ENCODE assay signal across 1 cellular context in genomic region chr5:76715734-76716455, GRCh38.
TF ChIP-seq lines count a peak whose summit lies in the region.

TSS of gene F2R (plus strand) at chr5:76716126. CDS start at chr5:76716308, 182 bp downstream.

TF ChIP-seq in K562, 482 proteins besides CTCF, POLR2A, EP300 and RAD21 (continued from another document and continues in another):
- TF ChIP-seq MITF (IDR thresholded peaks at IDR 0.05), result no peak
- no peak for TF ChIP-seq HDAC6 (IDR thresholded peaks at IDR 0.05; ENCODE audit: low read depth, low read length)
- TF ChIP-seq MNT (conservative IDR thresholded peaks at IDR 0.05), result no peak
- no peak for TF ChIP-seq ATF1 (CRISPR knock-in tag; IDR thresholded peaks at IDR 0.05)
- TF ChIP-seq ATF1 (tag; IDR thresholded peaks at IDR 0.05), result no peak
- TF ChIP-seq PML (IDR thresholded peaks at IDR 0.05; ENCODE audit: low read length), result no peak
- TF ChIP-seq, protein P1, sequence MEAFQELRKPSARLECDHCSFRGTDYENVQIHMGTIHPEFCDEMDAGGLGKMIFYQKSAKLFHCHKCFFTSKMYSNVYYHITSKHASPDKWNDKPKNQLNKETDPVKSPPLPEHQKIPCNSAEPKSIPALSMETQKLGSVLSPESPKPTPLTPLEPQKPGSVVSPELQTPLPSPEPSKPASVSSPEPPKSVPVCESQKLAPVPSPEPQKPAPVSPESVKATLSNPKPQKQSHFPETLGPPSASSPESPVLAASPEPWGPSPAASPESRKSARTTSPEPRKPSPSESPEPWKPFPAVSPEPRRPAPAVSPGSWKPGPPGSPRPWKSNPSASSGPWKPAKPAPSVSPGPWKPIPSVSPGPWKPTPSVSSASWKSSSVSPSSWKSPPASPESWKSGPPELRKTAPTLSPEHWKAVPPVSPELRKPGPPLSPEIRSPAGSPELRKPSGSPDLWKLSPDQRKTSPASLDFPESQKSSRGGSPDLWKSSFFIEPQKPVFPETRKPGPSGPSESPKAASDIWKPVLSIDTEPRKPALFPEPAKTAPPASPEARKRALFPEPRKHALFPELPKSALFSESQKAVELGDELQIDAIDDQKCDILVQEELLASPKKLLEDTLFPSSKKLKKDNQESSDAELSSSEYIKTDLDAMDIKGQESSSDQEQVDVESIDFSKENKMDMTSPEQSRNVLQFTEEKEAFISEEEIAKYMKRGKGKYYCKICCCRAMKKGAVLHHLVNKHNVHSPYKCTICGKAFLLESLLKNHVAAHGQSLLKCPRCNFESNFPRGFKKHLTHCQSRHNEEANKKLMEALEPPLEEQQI (IDR thresholded peaks at IDR 0.05), result no peak
- no peak for TF ChIP-seq ZNF347 (CRISPR knock-in tag; IDR thresholded peaks at IDR 0.05; ENCODE audit: low read depth)
- no peak; the same call in 1 of the 2 replicates for TF ChIP-seq CBX1 (IDR thresholded peaks at IDR 0.05; ENCODE audit: low read depth)
- no peak for TF ChIP-seq ZC3H11A (IDR thresholded peaks at IDR 0.05; ENCODE audit: low read depth, low read length)
- TF ChIP-seq HMG20B (CRISPR knock-in tag; IDR thresholded peaks at IDR 0.05), result no peak
- no peak for TF ChIP-seq ZNF384 (IDR thresholded peaks at IDR 0.05; ENCODE audit: low read depth, low read length)
- no peak for TF ChIP-seq PHTF2 (CRISPR knock-in tag; IDR thresholded peaks at IDR 0.05)
- TF ChIP-seq, protein P2, sequence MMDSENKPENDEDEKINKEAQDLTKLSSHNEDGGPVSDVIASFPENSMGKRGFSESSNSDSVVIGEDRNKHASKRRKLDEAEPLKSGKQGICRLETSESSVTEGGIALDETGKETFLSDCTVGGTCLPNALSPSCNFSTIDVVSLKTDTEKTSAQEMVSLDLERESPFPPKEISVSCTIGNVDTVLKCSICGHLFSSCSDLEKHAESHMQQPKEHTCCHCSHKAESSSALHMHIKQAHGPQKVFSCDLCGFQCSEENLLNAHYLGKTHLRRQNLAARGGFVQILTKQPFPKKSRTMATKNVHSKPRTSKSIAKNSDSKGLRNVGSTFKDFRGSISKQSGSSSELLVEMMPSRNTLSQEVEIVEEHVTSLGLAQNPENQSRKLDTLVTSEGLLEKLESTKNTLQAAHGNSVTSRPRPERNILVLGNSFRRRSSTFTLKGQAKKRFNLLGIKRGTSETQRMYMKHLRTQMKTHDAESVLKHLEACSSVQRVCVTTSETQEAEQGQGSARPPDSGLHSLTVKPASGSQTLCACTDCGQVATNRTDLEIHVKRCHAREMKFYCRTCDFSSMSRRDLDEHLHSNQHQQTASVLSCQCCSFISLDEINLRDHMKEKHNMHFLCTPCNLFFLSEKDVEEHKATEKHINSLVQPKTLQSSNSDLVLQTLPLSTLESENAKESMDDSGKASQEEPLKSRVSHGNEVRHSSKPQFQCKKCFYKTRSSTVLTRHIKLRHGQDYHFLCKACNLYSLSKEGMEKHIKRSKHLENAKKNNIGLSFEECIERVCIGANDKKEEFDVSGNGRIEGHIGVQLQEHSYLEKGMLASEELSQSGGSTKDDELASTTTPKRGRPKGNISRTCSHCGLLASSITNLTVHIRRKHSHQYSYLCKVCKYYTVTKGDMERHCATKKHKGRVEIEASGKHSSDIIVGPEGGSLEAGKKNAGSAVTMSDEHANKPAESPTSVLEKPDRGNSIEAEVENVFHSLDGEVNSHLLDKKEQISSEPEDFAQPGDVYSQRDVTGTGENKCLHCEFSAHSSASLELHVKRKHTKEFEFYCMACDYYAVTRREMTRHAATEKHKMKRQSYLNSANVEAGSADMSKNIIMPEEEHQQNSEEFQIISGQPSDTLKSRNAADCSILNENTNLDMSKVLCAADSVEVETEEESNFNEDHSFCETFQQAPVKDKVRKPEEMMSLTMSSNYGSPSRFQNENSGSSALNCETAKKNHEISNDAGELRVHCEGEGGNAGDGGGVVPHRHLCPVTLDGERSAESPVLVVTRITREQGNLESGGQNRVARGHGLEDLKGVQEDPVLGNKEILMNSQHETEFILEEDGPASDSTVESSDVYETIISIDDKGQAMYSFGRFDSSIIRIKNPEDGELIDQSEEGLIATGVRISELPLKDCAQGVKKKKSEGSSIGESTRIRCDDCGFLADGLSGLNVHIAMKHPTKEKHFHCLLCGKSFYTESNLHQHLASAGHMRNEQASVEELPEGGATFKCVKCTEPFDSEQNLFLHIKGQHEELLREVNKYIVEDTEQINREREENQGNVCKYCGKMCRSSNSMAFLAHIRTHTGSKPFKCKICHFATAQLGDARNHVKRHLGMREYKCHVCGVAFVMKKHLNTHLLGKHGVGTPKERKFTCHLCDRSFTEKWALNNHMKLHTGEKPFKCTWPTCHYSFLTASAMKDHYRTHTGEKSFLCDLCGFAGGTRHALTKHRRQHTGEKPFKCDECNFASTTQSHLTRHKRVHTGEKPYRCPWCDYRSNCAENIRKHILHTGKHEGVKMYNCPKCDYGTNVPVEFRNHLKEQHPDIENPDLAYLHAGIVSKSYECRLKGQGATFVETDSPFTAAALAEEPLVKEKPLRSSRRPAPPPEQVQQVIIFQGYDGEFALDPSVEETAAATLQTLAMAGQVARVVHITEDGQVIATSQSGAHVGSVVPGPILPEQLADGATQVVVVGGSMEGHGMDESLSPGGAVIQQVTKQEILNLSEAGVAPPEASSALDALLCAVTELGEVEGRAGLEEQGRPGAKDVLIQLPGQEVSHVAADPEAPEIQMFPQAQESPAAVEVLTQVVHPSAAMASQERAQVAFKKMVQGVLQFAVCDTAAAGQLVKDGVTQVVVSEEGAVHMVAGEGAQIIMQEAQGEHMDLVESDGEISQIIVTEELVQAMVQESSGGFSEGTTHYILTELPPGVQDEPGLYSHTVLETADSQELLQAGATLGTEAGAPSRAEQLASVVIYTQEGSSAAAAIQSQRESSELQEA (IDR thresholded peaks at IDR 0.05; ENCODE audit: low read depth), result no peak
- no peak for TF ChIP-seq MCM2 (IDR thresholded peaks at IDR 0.05; ENCODE audit: low read depth)
- TF ChIP-seq XRCC3 (IDR thresholded peaks at IDR 0.05), result no peak
- peak; percentile 73 for TF ChIP-seq TAF1 (IDR thresholded peaks at IDR 0.05; ENCODE audit: control insufficient read depth, extremely low read depth, insufficient read depth, low read length, severe bottlenecking)
- no peak for TF ChIP-seq ZNF778 (CRISPR knock-in tag; IDR thresholded peaks at IDR 0.05)
- no peak for TF ChIP-seq ARNT (IDR thresholded peaks at IDR 0.05)
- TF ChIP-seq ZNF212 (CRISPR knock-in tag; IDR thresholded peaks at IDR 0.05), result no peak
- TF ChIP-seq CEBPG (CRISPR knock-in tag; IDR thresholded peaks at IDR 0.05), result no peak
- TF ChIP-seq CEBPG (tag; conservative IDR thresholded peaks at IDR 0.05 in 1 of 2, IDR thresholded peaks at IDR 0.05 in 1 of 2), result no peak
- no peak for TF ChIP-seq RHOXF2B (CRISPR knock-in tag; conservative IDR thresholded peaks at IDR 0.05)
- TF ChIP-seq PURB (CRISPR knock-in tag; IDR thresholded peaks at IDR 0.05; ENCODE audit: low read depth), result no peak
- TF ChIP-seq, protein P3, sequence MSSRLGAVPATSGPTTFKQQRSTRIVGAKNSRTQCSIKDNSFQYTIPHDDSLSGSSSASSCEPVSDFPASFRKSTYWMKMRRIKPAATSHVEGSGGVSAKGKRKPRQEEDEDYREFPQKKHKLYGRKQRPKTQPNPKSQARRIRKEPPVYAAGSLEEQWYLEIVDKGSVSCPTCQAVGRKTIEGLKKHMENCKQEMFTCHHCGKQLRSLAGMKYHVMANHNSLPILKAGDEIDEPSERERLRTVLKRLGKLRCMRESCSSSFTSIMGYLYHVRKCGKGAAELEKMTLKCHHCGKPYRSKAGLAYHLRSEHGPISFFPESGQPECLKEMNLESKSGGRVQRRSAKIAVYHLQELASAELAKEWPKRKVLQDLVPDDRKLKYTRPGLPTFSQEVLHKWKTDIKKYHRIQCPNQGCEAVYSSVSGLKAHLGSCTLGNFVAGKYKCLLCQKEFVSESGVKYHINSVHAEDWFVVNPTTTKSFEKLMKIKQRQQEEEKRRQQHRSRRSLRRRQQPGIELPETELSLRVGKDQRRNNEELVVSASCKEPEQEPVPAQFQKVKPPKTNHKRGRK (tag; IDR thresholded peaks at IDR 0.05), result no peak
- no peak for TF ChIP-seq ZNF609 (CRISPR knock-in tag; IDR thresholded peaks at IDR 0.05; ENCODE audit: borderline replicate concordance)
- no peak for TF ChIP-seq JUN (IDR thresholded peaks at IDR 0.05; ENCODE audit: borderline replicate concordance, low read depth, low read length)
- no peak for TF ChIP-seq JUN (CRISPR knock-in tag; IDR thresholded peaks at IDR 0.05; ENCODE audit: borderline replicate concordance)
- TF ChIP-seq EWSR1 (IDR thresholded peaks at IDR 0.05; ENCODE audit: borderline replicate concordance, low read depth, partially characterized antibody), result no peak
- TF ChIP-seq YBX1 (IDR thresholded peaks at IDR 0.05), result no peak
- no peak for TF ChIP-seq ZNF57 (CRISPR knock-in tag; IDR thresholded peaks at IDR 0.05)
- TF ChIP-seq, protein P4, sequence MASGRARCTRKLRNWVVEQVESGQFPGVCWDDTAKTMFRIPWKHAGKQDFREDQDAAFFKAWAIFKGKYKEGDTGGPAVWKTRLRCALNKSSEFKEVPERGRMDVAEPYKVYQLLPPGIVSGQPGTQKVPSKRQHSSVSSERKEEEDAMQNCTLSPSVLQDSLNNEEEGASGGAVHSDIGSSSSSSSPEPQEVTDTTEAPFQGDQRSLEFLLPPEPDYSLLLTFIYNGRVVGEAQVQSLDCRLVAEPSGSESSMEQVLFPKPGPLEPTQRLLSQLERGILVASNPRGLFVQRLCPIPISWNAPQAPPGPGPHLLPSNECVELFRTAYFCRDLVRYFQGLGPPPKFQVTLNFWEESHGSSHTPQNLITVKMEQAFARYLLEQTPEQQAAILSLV (tag; IDR thresholded peaks at IDR 0.05), result no peak
- TF ChIP-seq ZBTB43 (CRISPR knock-in tag; IDR thresholded peaks at IDR 0.05), result no peak
- no peak for TF ChIP-seq BRCA1 (IDR thresholded peaks at IDR 0.05)
- no peak for TF ChIP-seq BRCA1 (CRISPR knock-in tag; IDR thresholded peaks at IDR 0.05)
